In genomic region chr9:133534346-133535284, GRCh38 we compare ENCODE assay signal across 1 cellular context.
TF ChIP-seq lines count a peak whose summit lies in the region.

ADAMTSL2 (plus strand) TSS chr9:133534704; CDS start chr9:133536713, 2,009 bp downstream.

TF ChIP-seq in IMR-90, 13 proteins besides CTCF, POLR2A, EP300 and RAD21:
- peak; percentile 73; the same call in 1 of the 2 replicates for TF ChIP-seq MAZ (IDR thresholded peaks at IDR 0.05; ENCODE audit: borderline replicate concordance, low read depth, low read length)
- TF ChIP-seq BHLHE40 (IDR thresholded peaks at IDR 0.05; ENCODE audit: low read depth, low read length), result peak; percentile 45
- TF ChIP-seq USF2 (IDR thresholded peaks at IDR 0.05; ENCODE audit: low read depth, low read length), result no peak
